Comparison of ENCODE assay signal across 8 cellular contexts in the genomic region with DNA sequence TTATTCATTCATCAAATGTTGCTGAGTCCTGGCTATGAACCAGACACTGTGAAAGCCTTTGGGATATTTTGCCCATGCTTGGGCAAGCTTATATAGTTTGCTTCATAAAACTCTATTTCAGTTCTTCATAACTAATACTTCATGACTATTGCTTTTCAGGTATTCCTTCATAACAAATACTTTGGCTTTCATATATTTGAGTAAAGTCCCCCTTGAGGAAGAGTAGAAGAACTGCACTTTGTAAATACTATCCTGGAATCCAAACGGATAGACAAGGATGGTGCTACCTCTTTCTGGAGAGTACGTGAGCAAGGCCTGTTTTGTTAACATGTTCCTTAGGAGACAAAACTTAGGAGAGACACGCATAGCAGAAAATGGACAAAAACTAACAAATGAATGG. TPM values are rescaled to one million over a fixed set of nuclear protein-coding genes. Genes with fewer than 3 reads are reported as not detected.
DNase-seq lines count a peak whose midpoint lies in the region; ATAC-seq, FAIRE-seq and TF ChIP-seq lines count a peak whose summit lies in the region.

No MANE protein-coding gene starts in this region.

- H3K36me3 ChIP-seq in DOHH2 (ENCODE audit: control insufficient read depth, low read length) (no peaks in the 10 kb centered on the region), GM23248 (ENCODE audit: low read depth) (no peaks in the 10 kb centered on the region), Peyer's patch (no peaks in the 10 kb centered on the region), kidney epithelial cell (ENCODE audit: control insufficient read depth, insufficient read depth, low read length) (no peaks in the 10 kb centered on the region), psoas muscle (ENCODE audit: insufficient read depth in 1 of 2, low read depth in 1 of 2) (no peaks in the 10 kb centered on the region)

- TF ChIP-seq CTCF in DOHH2 (IDR thresholded peaks at IDR 0.05; ENCODE audit: low read depth, low read length, poor library complexity, severe bottlenecking): peak; percentile 69
- TF ChIP-seq CTCF in Peyer's patch (IDR thresholded peaks at IDR 0.05): peak in 4 of 6 experiments; percentile 19 to 41 (median 35)
- TF ChIP-seq CTCF in kidney epithelial cell (IDR thresholded peaks at IDR 0.05; ENCODE audit: insufficient read depth, low read length, poor library complexity, severe bottlenecking): peak; percentile 50
- TF ChIP-seq CTCF in psoas muscle (IDR thresholded peaks at IDR 0.05): no peak

- H3K4me2 ChIP-seq in DOHH2 (ENCODE audit: low read length) (no peak overlapping the region), GM23248 (ENCODE audit: unreplicated experiment) (no peak overlapping the region)

- no peaks in the 10 kb centered on the region for H3K4me1 Mint-ChIP-seq in immature natural killer cell

- intact Hi-C loops in cardiac septum (cut with DNase I) (no loop called here), psoas muscle (cut with DNase I) (no loop called here)

- no peaks in the 10 kb centered on the region for H3K36me3 Mint-ChIP-seq in immature natural killer cell

- no peaks in the 10 kb centered on the region for H3K9me3 ChIP-seq in DOHH2 (ENCODE audit: control insufficient read depth, insufficient read depth, low read length)
- no peaks in the 10 kb centered on the region for H3K9me3 ChIP-seq in GM23248 (ENCODE audit: low read depth)
- H3K9me3 ChIP-seq in Peyer's patch: no peaks in the 10 kb centered on the region
- no peaks in the 10 kb centered on the region for H3K9me3 ChIP-seq in psoas muscle

- no peaks in the 10 kb centered on the region for H4K20me1 ChIP-seq in DOHH2 (ENCODE audit: control insufficient read depth, insufficient read depth, low read depth, low read length)
- no peaks in the 10 kb centered on the region for H4K20me1 ChIP-seq in GM23248 (ENCODE audit: insufficient read depth)

- H3K4me3 Mint-ChIP-seq in immature natural killer cell: no peak overlapping the region

- H3K79me2 ChIP-seq in DOHH2 (ENCODE audit: control insufficient read depth, low read length) (no peaks in the 10 kb centered on the region), GM23248 (ENCODE audit: insufficient read depth) (no peaks in the 10 kb centered on the region)

- no peak for TF ChIP-seq POLR2A in Peyer's patch (IDR thresholded peaks at IDR 0.05)

- H2AFZ ChIP-seq in GM23248: no peak overlapping the region

- no peak for ATAC-seq in psoas muscle

- H3K9ac ChIP-seq in GM23248: no peak overlapping the region

- H3K27ac ChIP-seq in DOHH2 (ENCODE audit: low read depth, low read length) (no peak overlapping the region), GM23248 (no peak overlapping the region), Peyer's patch (no peak overlapping the region), psoas muscle (no peak overlapping the region)

- in situ Hi-C loops in GM23248 (cut with MboI): no loop called here

- no peaks in the 10 kb centered on the region for H3K27me3 Mint-ChIP-seq in immature natural killer cell (ENCODE audit: low read depth in 3 of 3)

- H3K4me1 ChIP-seq in DOHH2 (ENCODE audit: control insufficient read depth, low read length): no peaks in the 10 kb centered on the region
- H3K4me1 ChIP-seq in GM23248 (ENCODE audit: insufficient read depth): no peaks in the 10 kb centered on the region
- H3K4me1 ChIP-seq in Peyer's patch: peaks cover 0 to 5% (median 0%) of the 10 kb centered on the region in 4 donors
- H3K4me1 ChIP-seq in psoas muscle: no peaks in the 10 kb centered on the region

- no peaks in the 10 kb centered on the region for H3K27me3 ChIP-seq in DOHH2 (ENCODE audit: control insufficient read depth, low read length)
- peaks cover 7% of the 10 kb centered on the region; the same call in 1 of the 2 replicates for H3K27me3 ChIP-seq in GM23248 (replicated peaks; ENCODE audit: insufficient read depth)
- no peaks in the 10 kb centered on the region for H3K27me3 ChIP-seq in Peyer's patch
- no peaks in the 10 kb centered on the region for H3K27me3 ChIP-seq in kidney epithelial cell (ENCODE audit: control insufficient read depth, insufficient read depth, low read length)
- no peaks in the 10 kb centered on the region for H3K27me3 ChIP-seq in psoas muscle (ENCODE audit: insufficient read depth in 3 of 3, low read length in 2 of 3)

- H3K9me2 ChIP-seq in DOHH2 (replicated peaks; ENCODE audit: control insufficient read depth, low read length): no peaks in the 10 kb centered on the region
- no peaks in the 10 kb centered on the region for H3K9me2 ChIP-seq in GM23248 (ENCODE audit: insufficient read depth)

- H3K4me3 ChIP-seq in DOHH2 (ENCODE audit: low read length) (no peak overlapping the region), GM23248 (no peak overlapping the region), Peyer's patch (no peak overlapping the region), kidney epithelial cell (ENCODE audit: low read depth, low read length) (no peak overlapping the region), psoas muscle (no peak overlapping the region)

- H3F3A ChIP-seq in DOHH2 (ENCODE audit: control insufficient read depth, insufficient read depth) (no peaks in the 10 kb centered on the region), GM23248 (ENCODE audit: insufficient read depth) (no peaks in the 10 kb centered on the region)

- peaks cover 0 to 2% (median 0%) of the 10 kb centered on the region in 6 donors for H3K9me3 Mint-ChIP-seq in immature natural killer cell

- DNase-seq in GM23248 (peak; percentile 47), Peyer's patch (no peak), kidney epithelial cell (ENCODE audit: low read depth) (no peak), frontal cortex (ENCODE audit: low spot score in 2 of 2) (no peak), immature natural killer cell (no peak), cardiac septum (ENCODE audit: low spot score) (no peak), psoas muscle (no peak)

- 29 to 31% methylated on average over 3 of the region's 3 CpGs for WGBS in GM23248 (ENCODE audit: low coverage in 1 of 2, low lambda C conversion rate in 2 of 2, missing lambda C conversion rate in 2 of 2), 2 experiments
- 43 to 44% (median 43%) methylated on average over 3 of the region's 3 CpGs for WGBS in psoas muscle, 3 donors

- H3K27ac Mint-ChIP-seq in immature natural killer cell: no peak overlapping the region

- FAIRE-seq in frontal cortex (lab: Jason Lieb, UNC): no peak

RNA-seq across cellular contexts. Expression of a gene that starts 1.7 kb away (rescaled TPM):
- total RNA-seq in GM23248 (2014; rRNA removed; shearing (Covaris generic)): not detected in 2 replicates
- polyA plus RNA-seq in GM23248 (2016; fragmentation: Nextera tagmentation; extraction: Ambion mirVana): 0.96 and 0.98 TPM in 2 replicates
- total RNA-seq in Peyer's patch: not detected
- not detected in 2 replicates for total RNA-seq in kidney epithelial cell
- total RNA-seq in frontal cortex: not detected
- not detected for polyA plus RNA-seq in immature natural killer cell
- not detected for total RNA-seq in cardiac septum
- total RNA-seq in psoas muscle: not detected
- not detected for polyA plus RNA-seq in psoas muscle

RNA-seq across cellular contexts. Expression of a gene that starts 30.2 kb away (rescaled TPM):
- not detected in 2 replicates for total RNA-seq in GM23248 (2014; rRNA removed; shearing (Covaris generic))
- polyA plus RNA-seq in GM23248 (2016; fragmentation: Nextera tagmentation; extraction: Ambion mirVana): not detected in 2 replicates
- 1 to 10 TPM in 1 of 4 donors, under 1 TPM in 1, not detected in 2; 0.66 to 2.5 TPM for total RNA-seq in Peyer's patch
- total RNA-seq in kidney epithelial cell: not detected in 2 replicates
- 0.41 TPM for total RNA-seq in frontal cortex
- polyA plus RNA-seq in immature natural killer cell: not detected
- not detected for total RNA-seq in cardiac septum
- total RNA-seq in psoas muscle: 1 to 10 TPM in 2 of 4 donors, not detected in 2; 5.4 to 5.9 TPM
- polyA plus RNA-seq in psoas muscle: not detected

RNA-seq across cellular contexts. Expression of a gene that starts 47.2 kb away (rescaled TPM):
- not detected in 2 replicates for total RNA-seq in GM23248 (2014; rRNA removed; shearing (Covaris generic))
- polyA plus RNA-seq in GM23248 (2016; fragmentation: Nextera tagmentation; extraction: Ambion mirVana) (not detected in 2 replicates), immature natural killer cell (not detected), psoas muscle (not detected)
- total RNA-seq in Peyer's patch (not detected), kidney epithelial cell (not detected in 2 replicates), frontal cortex (not detected), cardiac septum (not detected), psoas muscle (not detected)
